In genomic region chr4:159052315-159052714, GRCh38 we compare ENCODE assay signal across 14 cellular contexts. TPM values are rescaled to one million over a fixed set of nuclear protein-coding genes. Genes with fewer than 3 reads are reported as not detected.
DNase-seq lines count a peak whose midpoint lies in the region; ATAC-seq and TF ChIP-seq lines count a peak whose summit lies in the region.
"Had no signal": no experiment of that assay in that cellular context is flagged by ENCODE, and none has a peak within 500 bp of the region (broad histone marks: within the 10 kb centered on the region; RNA-seq: fewer than 3 reads in every experiment).

No MANE protein-coding gene starts in this region.

- peaks cover 61% of the 10 kb centered on the region for H3K4me1 Mint-ChIP-seq in WTC11

- DNase-seq in WTC11 (ENCODE audit: low spot score) (no peak), activated T-cell treated with anti-CD3 and anti-CD28 coated beads for 4 hours (no peak), globus pallidus (ENCODE audit: low spot score) (no peak), dedifferentiated amniotic fluid mesenchymal stem cell (ENCODE audit: extremely low spot score) (no peak), body of pancreas (no peak)
- DNase-seq: activated CD4-positive, alpha-beta T cell treated with anti-CD3 and anti-CD28 coated beads, Interleukin-2, amount 10 ng/mL, durations not matched to agents 7 days and 5 days; glutamatergic neuron; SHP77 treated with DMSO at 0.1 percent for 48 hours had no signal

- H3K36me3 ChIP-seq in body of pancreas (replicated peaks in 1 of 2; ENCODE audit: insufficient read depth in 1 of 2, low read depth in 2 of 2), result no peaks in the 10 kb centered on the region

- CTCF ChIA-PET in WTC11 (lab: Charles Lee), result interaction anchor here (0.9 kb wide), 1 partner anchor 15 kb away, joined by 3 read pairs; no protein-coding TSS in a partner anchor

- H3K27ac Mint-ChIP-seq in WTC11, result no peak overlapping the region
- H3K27ac Mint-ChIP-seq: activated CD4-positive, alpha-beta T cell treated with anti-CD3 and anti-CD28 coated beads, Interleukin-2, amount 10 ng/mL, durations not matched to agents 7 days and 5 days; activated naive CD4-positive, alpha-beta T cell treated with anti-CD3 and anti-CD28 coated beads, Interleukin-2, amount 50 U/mL, for 24 hours; CD4-positive, CD25-positive, alpha-beta regulatory T cell had no signal

- TF ChIP-seq CTCF in WTC11 (IDR thresholded peaks at IDR 0.05) (no peak), body of pancreas (IDR thresholded peaks at IDR 0.05) (no peak)

- POLR2A ChIA-PET in WTC11 (lab: Charles Lee), result no interaction called here

- H3K4me1 ChIP-seq in body of pancreas, result peaks cover 11% of the 10 kb centered on the region

- no peaks in the 10 kb centered on the region for H3K27me3 Mint-ChIP-seq in WTC11 (ENCODE audit: low read depth)

- no peak overlapping the region for H3K4me3 ChIP-seq in body of pancreas
- H3K4me3 ChIP-seq: skin epidermis had no signal

- H3K4me3 Mint-ChIP-seq in WTC11, result no peak overlapping the region
- H3K4me3 Mint-ChIP-seq: activated CD4-positive, alpha-beta T cell treated with anti-CD3 and anti-CD28 coated beads, Interleukin-2, amount 10 ng/mL, durations not matched to agents 7 days and 5 days; activated naive CD4-positive, alpha-beta T cell treated with anti-CD3 and anti-CD28 coated beads, Interleukin-2, amount 50 U/mL, for 24 hours; CD4-positive, CD25-positive, alpha-beta regulatory T cell had no signal

- ATAC-seq in GM18519 (IDR thresholded peaks at IDR 0.05; ENCODE audit: low FRiP score, unreplicated experiment), result peak; percentile 35
- peak; percentile 50 for ATAC-seq in GM21515 (IDR thresholded peaks at IDR 0.05; ENCODE audit: unreplicated experiment)
- ATAC-seq in HG03095 (IDR thresholded peaks at IDR 0.05; ENCODE audit: unreplicated experiment), result peak; percentile 51
- ATAC-seq in WTC11, result no peak
- ATAC-seq in body of pancreas, result no peak

- no peaks in the 10 kb centered on the region for H3K9me3 ChIP-seq in body of pancreas

- H3K36me3 Mint-ChIP-seq in WTC11, result no peaks in the 10 kb centered on the region
- H3K36me3 Mint-ChIP-seq: activated naive CD4-positive, alpha-beta T cell treated with anti-CD3 and anti-CD28 coated beads, Interleukin-2, amount 50 U/mL, for 24 hours; CD4-positive, CD25-positive, alpha-beta regulatory T cell had no signal

- H3K27ac ChIP-seq in body of pancreas, result no peak overlapping the region
- H3K27ac ChIP-seq: skin epidermis had no signal

- H3K9me3 Mint-ChIP-seq in WTC11, result no peaks in the 10 kb centered on the region
- H3K9me3 Mint-ChIP-seq: activated naive CD4-positive, alpha-beta T cell treated with anti-CD3 and anti-CD28 coated beads, Interleukin-2, amount 50 U/mL, for 24 hours had no signal

- H3K27me3 ChIP-seq in body of pancreas, result no peaks in the 10 kb centered on the region

- no peak for TF ChIP-seq POLR2A in body of pancreas (IDR thresholded peaks at IDR 0.05)

- WGBS in body of pancreas, 2 donors, result 86 to 87% methylated on average over 6 of the region's 6 CpGs

- intact Hi-C loops in body of pancreas (cut with DNase I), result no loop called here

TF ChIP-seq in WTC11, 78 proteins besides CTCF, POLR2A, EP300 and RAD21:
- TF ChIP-seq HMGA2 (CRISPR knock-in tag; IDR thresholded peaks at IDR 0.05) (0 out of 2 replicates have a peak, but pooled peaks have one; percentile 23), GRHL2 (CRISPR knock-in tag; IDR thresholded peaks at IDR 0.05; ENCODE audit: insufficient replicate concordance, severe bottlenecking) (no peak)

RNA-seq across cellular contexts. Expression of gene RAPGEF2, which starts 50.6 kb away (rescaled TPM):
- total RNA-seq in WTC11 (2021), result 32.3 to 40.6 TPM (median 33.4 TPM) in 3 replicates
- 10 to 100 TPM; 38.2 to 46.7 TPM for total RNA-seq in body of pancreas

Comparison
In these comparisons a context has a peak if more than half of its experiments do, and no peak if none do; other contexts are left out.
1. ATAC-seq: peak in GM18519 (single experiment), GM21515 (single experiment) and HG03095 (single experiment); none in WTC11 (single experiment) and body of pancreas (single experiment).